8 cellular contexts compared by ENCODE assay signal in the genomic region with DNA sequence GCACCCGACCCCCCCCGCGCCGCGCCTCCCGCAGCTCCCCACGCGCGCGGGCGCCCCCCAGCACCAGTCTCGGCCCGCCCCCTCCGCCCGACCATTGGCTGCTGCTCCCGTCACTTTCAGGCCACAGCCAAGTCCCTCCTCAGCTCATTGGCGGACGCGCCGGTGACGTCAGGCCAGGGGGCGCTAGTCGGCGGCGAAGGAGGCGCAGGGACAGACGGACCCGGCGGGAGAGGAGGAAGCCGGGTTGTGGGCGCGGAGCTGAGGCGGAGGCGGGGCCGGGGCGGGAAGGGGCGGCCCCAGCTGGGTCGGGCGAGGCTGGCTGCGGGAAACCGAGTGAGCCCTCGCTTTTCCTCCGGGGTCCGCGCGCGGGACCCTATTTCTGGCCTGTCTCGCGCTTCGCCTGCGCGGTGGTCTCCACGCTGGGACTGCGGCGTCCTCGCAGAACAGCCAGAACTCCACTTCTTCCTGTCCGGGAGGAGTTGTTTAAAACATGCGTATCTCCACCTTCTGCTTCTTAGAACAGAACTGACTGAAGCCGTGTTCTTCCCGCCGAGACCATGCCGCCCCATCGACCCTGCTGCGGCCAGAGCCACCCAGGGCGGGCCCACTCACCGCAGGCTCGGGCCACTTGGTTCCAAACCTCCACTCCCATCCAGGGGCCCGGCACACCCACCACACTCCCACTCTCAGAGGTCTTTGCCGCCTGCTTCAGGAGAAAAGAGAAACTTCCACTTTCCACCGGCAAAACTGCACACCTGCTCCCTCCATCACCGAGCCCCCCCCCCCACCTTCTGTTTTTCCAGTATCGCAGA.
DNase-seq lines count a peak whose midpoint lies in the region; ATAC-seq and TF ChIP-seq lines count a peak whose summit lies in the region.

No MANE protein-coding gene starts in this region.

- ATAC-seq in GM18511 (IDR thresholded peaks at IDR 0.05; ENCODE audit: unreplicated experiment) = peak; percentile 94
- peak; percentile 97 for ATAC-seq in HG03025 (IDR thresholded peaks at IDR 0.05; ENCODE audit: low FRiP score, unreplicated experiment)

- H3K4me3 ChIP-seq in astrocyte of the spinal cord (ENCODE audit: low read depth, low read length) (peak overlapping the region; percentile 70), retinal pigment epithelial cell (ENCODE audit: low read length) (peak overlapping the region; percentile 82)

- in situ Hi-C loops in astrocyte of the spinal cord (cut with HindIII; ENCODE audit: low sequenced_read_pairs) = no loop called here

- peak; percentile 98 for DNase-seq in 8988T
- peak; percentile 75 for DNase-seq in NCI-H2029 (lab: John Stamatoyannopoulos, UW)
- peak; percentile 91 for DNase-seq in T1000 (lab: John Stamatoyannopoulos, UW)
- DNase-seq in astrocyte of the spinal cord (ENCODE audit: low read depth, low spot score) = peak; percentile 99
- peak; percentile 84 to 100 (median 99) for DNase-seq in hypothalamus (lab: John Stamatoyannopoulos, UW)
- DNase-seq in retinal pigment epithelial cell (ENCODE audit: low read depth) = peak; percentile 92

- peak; percentile 35 for TF ChIP-seq CTCF in astrocyte of the spinal cord (IDR thresholded peaks at IDR 0.05; ENCODE audit: low read depth, low read length)
- peak; percentile 35 for TF ChIP-seq CTCF in retinal pigment epithelial cell (conservative IDR thresholded peaks at IDR 0.05; ENCODE audit: low read depth, low read length)

Comparison
In these comparisons a context has a peak if more than half of its experiments do, and no peak if none do; other contexts are left out.
1. Peak in every context shown above with its lines: DNase-seq, ATAC-seq and H3K4me3 ChIP-seq.